ENCODE assay signal across 26 cellular contexts in the genomic region with DNA sequence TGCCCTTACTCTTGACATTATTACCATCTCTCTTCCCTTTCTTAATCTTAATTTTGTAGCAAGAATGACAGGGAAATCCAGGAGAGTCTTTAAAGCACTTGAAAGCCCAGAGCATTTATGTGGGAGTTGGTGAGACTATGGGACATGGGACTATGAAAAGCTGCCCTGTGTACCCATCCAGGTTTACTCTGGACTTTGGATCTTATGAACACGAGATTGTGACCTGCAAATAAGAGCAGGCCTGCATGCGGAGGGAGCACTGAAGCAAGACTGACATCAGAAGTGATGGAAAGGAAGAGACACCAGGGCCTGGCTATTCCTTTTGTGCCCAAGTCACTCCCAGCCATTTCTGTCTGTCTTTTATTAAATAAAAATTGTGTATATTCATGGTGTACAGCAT.
"Had no signal": no experiment of that assay in that cellular context is flagged by ENCODE, and none has a peak within 500 bp of the region (broad histone marks: within the 10 kb centered on the region; RNA-seq: fewer than 3 reads in every experiment).

No MANE protein-coding gene starts in this region.

- H3K36me3 Mint-ChIP-seq: activated naive CD8-positive, alpha-beta T cell treated with anti-CD3 and anti-CD28 coated beads for 36 hours had no signal

- H3K4me1 ChIP-seq: SJCRH30 had no signal

- ATAC-seq: activated CD8-positive, alpha-beta T cell treated with anti-CD3 and anti-CD28 coated beads for 36 hours; activated T-cell treated with anti-CD3 and anti-CD28 coated beads, Interleukin-2, amount 50 U/mL, for 72 hours; activated T-helper 17 cell treated with anti-CD3 and anti-CD28 coated beads, Interleukin-2, amount 50 U/mL, for 72 hours; K562; Panc1 had no signal

- H3K27ac ChIP-seq: brain microvascular endothelial cell, SJCRH30 had no signal

- DNase-seq: activated CD4-positive, alpha-beta T cell treated with anti-CD3 and anti-CD28 coated beads, Interleukin-2, amount 10 ng/mL, durations not matched to agents 24 days and 14 days; activated CD4-positive, alpha-beta T cell treated with anti-CD3 and anti-CD28 coated beads, Interleukin-2, amount 50 U/mL, for 4 hours; activated CD8-positive, alpha-beta T cell treated with anti-CD3 and anti-CD28 coated beads for 36 hours; activated effector memory CD4-positive, alpha-beta T cell treated with anti-CD3 and anti-CD28 coated beads, Interleukin-2, amount 50 U/mL, for 16 hours; activated naive CD4-positive, alpha-beta T cell; activated naive CD4-positive, alpha-beta T cell treated with anti-CD3 and anti-CD28 coated beads, Interleukin-2, amount 50 U/mL, for 16 hours; activated naive CD8-positive, alpha-beta T cell treated with anti-CD3 and anti-CD28 coated beads for 36 hours; activated T-cell treated with anti-CD3 and anti-CD28 coated beads, Interleukin-2, amount 50 U/mL, for 1 hour; activated T-cell treated with anti-CD3 and anti-CD28 coated beads, Interleukin-2, amount 50 U/mL, for 72 hours; amniotic stem cell; aorta; brain microvascular endothelial cell; NCI-H1105; NCI-H1417 treated with DMSO at 0.1 percent for 48 hours; NCI-H187 treated with DMSO at 0.1 percent for 48 hours; NCI-H2081; NCI-H2171 treated with DMSO at 0.1 percent for 48 hours; NCI-H2227 treated with DMSO at 0.1 percent for 48 hours; NCI-H446; NCI-H510A treated with DMSO at 0.1 percent for 48 hours; SHP77; SJCRH30 had no signal

- H3K4me1 Mint-ChIP-seq: activated CD4-positive, alpha-beta T cell treated with anti-CD3 and anti-CD28 coated beads, Interleukin-2, amount 10 ng/mL, durations not matched to agents 24 days and 14 days; activated naive CD8-positive, alpha-beta T cell treated with anti-CD3 and anti-CD28 coated beads for 36 hours; activated T-helper 17 cell treated with anti-CD3 and anti-CD28 coated beads, Interleukin-2, amount 50 U/mL, for 72 hours had no signal

- H3K9me3 Mint-ChIP-seq: activated CD4-positive, alpha-beta T cell treated with anti-CD3 and anti-CD28 coated beads, Interleukin-2, amount 10 ng/mL, durations not matched to agents 24 days and 14 days; activated CD8-positive, alpha-beta T cell treated with anti-CD3 and anti-CD28 coated beads for 36 hours; activated T-helper 17 cell treated with anti-CD3 and anti-CD28 coated beads, Interleukin-2, amount 50 U/mL, for 72 hours had no signal

- H3K27ac Mint-ChIP-seq: activated CD4-positive, alpha-beta T cell treated with anti-CD3 and anti-CD28 coated beads, Interleukin-2, amount 10 ng/mL, durations not matched to agents 24 days and 14 days; activated CD8-positive, alpha-beta T cell treated with anti-CD3 and anti-CD28 coated beads for 36 hours; activated naive CD8-positive, alpha-beta T cell treated with anti-CD3 and anti-CD28 coated beads for 36 hours; activated T-cell treated with anti-CD3 and anti-CD28 coated beads, Interleukin-2, amount 50 U/mL, for 72 hours; activated T-helper 17 cell treated with anti-CD3 and anti-CD28 coated beads, Interleukin-2, amount 50 U/mL, for 72 hours had no signal

- H3K36me3 ChIP-seq: brain microvascular endothelial cell, SJCRH30 had no signal

- H3K4me3 ChIP-seq: K562, SJCRH30, SK-N-MC had no signal

- H3K9me3 ChIP-seq: SJCRH30 had no signal

- H3K4me3 Mint-ChIP-seq: activated CD4-positive, alpha-beta T cell treated with anti-CD3 and anti-CD28 coated beads, Interleukin-2, amount 10 ng/mL, durations not matched to agents 24 days and 14 days; activated CD8-positive, alpha-beta T cell treated with anti-CD3 and anti-CD28 coated beads for 36 hours; activated naive CD8-positive, alpha-beta T cell treated with anti-CD3 and anti-CD28 coated beads for 36 hours; activated T-cell treated with anti-CD3 and anti-CD28 coated beads, Interleukin-2, amount 50 U/mL, for 72 hours; activated T-helper 17 cell treated with anti-CD3 and anti-CD28 coated beads, Interleukin-2, amount 50 U/mL, for 72 hours had no signal

- H3K27me3 Mint-ChIP-seq: activated CD4-positive, alpha-beta T cell treated with anti-CD3 and anti-CD28 coated beads, Interleukin-2, amount 10 ng/mL, durations not matched to agents 24 days and 14 days; activated CD8-positive, alpha-beta T cell treated with anti-CD3 and anti-CD28 coated beads for 36 hours had no signal

- H3K27me3 ChIP-seq: brain microvascular endothelial cell, SJCRH30 had no signal
